18 cellular contexts compared by ENCODE assay signal in the genomic region with DNA sequence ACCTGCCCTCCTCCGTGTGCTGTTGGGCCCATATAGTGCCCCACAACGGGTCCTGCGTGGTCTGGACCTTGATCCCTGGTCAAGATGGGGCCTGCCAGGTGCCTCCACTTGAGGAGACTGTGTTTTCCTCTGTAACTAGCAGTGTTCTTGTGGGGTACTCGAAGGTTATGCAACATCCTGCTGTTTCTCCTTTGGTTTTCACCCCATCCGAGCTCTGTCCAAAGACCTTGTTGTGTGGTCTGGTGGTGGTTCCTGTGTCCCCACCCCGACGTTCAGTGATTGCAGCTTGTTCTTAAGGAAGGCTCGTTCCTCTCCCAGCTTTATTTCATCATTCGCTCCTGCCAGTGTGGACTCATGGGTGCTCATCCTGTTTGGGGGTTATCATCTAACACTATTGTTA. TPM values are rescaled to one million over a fixed set of nuclear protein-coding genes. Genes with fewer than 3 reads are reported as not detected.
DNase-seq lines count a peak whose midpoint lies in the region; ATAC-seq and TF ChIP-seq lines count a peak whose summit lies in the region.
"Had no signal": no experiment of that assay in that cellular context is flagged by ENCODE, and none has a peak within 500 bp of the region (broad histone marks: within the 10 kb centered on the region; RNA-seq: fewer than 3 reads in every experiment).

No MANE protein-coding gene starts in this region.

- H3K27me3 ChIP-seq in thyroid gland (no peaks in the 10 kb centered on the region), hepatocyte (no peaks in the 10 kb centered on the region)

- CTCF ChIA-PET in activated naive CD4-positive, alpha-beta T cell treated with anti-CD3 and anti-CD28 coated beads, Interleukin-2, amount 10 ng/mL, durations not matched to agents 7 days and 5 days (lab: Charles Lee) = interaction anchor here (0.6 to 0.7 kb wide), 2 partner anchors 22 to 30 kb away, joined by 3 read pairs; no protein-coding TSS in a partner anchor
- CTCF ChIA-PET in RWPE1 (lab: Yijun Ruan, JAX) = no interaction called here

- peaks cover 18% of the 10 kb centered on the region for H3K79me2 ChIP-seq in hepatocyte

- POLR2A ChIA-PET in RWPE1 (lab: Yijun Ruan, JAX; ENCODE audit: low non-redundant PET) = no interaction called here

- no peaks in the 10 kb centered on the region for H4K20me1 ChIP-seq in hepatocyte (ENCODE audit: insufficient read depth, poor library complexity, severe bottlenecking)

- TF ChIP-seq CTCF in RWPE1 (conservative IDR thresholded peaks at IDR 0.05; ENCODE audit: low read depth) = no peak
- TF ChIP-seq CTCF in thyroid gland (IDR thresholded peaks at IDR 0.05) = no peak
- no peak for TF ChIP-seq CTCF in hepatocyte (IDR thresholded peaks at IDR 0.05; ENCODE audit: poor library complexity)

- no peaks in the 10 kb centered on the region for H3K27me3 Mint-ChIP-seq in activated naive CD4-positive, alpha-beta T cell treated with anti-CD3 and anti-CD28 coated beads, Interleukin-2, amount 10 ng/mL, durations not matched to agents 7 days and 5 days
- peaks cover 13 to 24% (median 24%) of the 10 kb centered on the region in 3 donors for H3K27me3 Mint-ChIP-seq in immature natural killer cell (ENCODE audit: low read depth in 3 of 3)

- H3K27ac Mint-ChIP-seq in activated naive CD4-positive, alpha-beta T cell treated with anti-CD3 and anti-CD28 coated beads, Interleukin-2, amount 50 U/mL, for 72 hours = peak overlapping the region; percentile 55 to 93
- no peak overlapping the region for H3K27ac Mint-ChIP-seq in activated naive CD4-positive, alpha-beta T cell treated with anti-CD3 and anti-CD28 coated beads, Interleukin-2, amount 10 ng/mL, durations not matched to agents 7 days and 5 days
- peak overlapping the region; percentile 17 to 77 (median 52) for H3K27ac Mint-ChIP-seq in immature natural killer cell

- H3K4me2 ChIP-seq in hepatocyte = no peak overlapping the region

- H3K4me3 ChIP-seq in thyroid gland (replicated peaks in 1 of 3) (no peak overlapping the region), hepatocyte (no peak overlapping the region)

- 61 to 72% methylated on average over 6 to 9 of the region's 9 CpGs for WGBS in thyroid gland, 2 donors
- WGBS in hepatocyte (ENCODE audit: low lambda C conversion rate, missing lambda C conversion rate) = 80% methylated on average over 9 of the region's 9 CpGs

- no peaks in the 10 kb centered on the region for H3K9me2 ChIP-seq in hepatocyte (replicated peaks; ENCODE audit: insufficient read depth)

- H3K4me1 Mint-ChIP-seq in activated naive CD4-positive, alpha-beta T cell treated with anti-CD3 and anti-CD28 coated beads, Interleukin-2, amount 10 ng/mL, durations not matched to agents 7 days and 5 days = peaks cover 53% of the 10 kb centered on the region
- H3K4me1 Mint-ChIP-seq in immature natural killer cell = peaks cover 53 to 57% of the 10 kb centered on the region in 2 donors

- intact Hi-C loops in thyroid gland (cut with DNase I) = no loop called here

- DNase-seq in activated naive CD4-positive, alpha-beta T cell treated with anti-CD3 and anti-CD28 coated beads, Interleukin-2, amount 50 U/mL, for 72 hours (ENCODE audit: low spot score in 2 of 2) = no peak
- DNase-seq in activated naive CD4-positive, alpha-beta T cell treated with anti-CD3 and anti-CD28 coated beads, Interleukin-2, amount 10 ng/mL, durations not matched to agents 7 days and 5 days = no peak
- no peak for DNase-seq in RWPE1 (ENCODE audit: low spot score)
- DNase-seq in immature natural killer cell = no peak
- DNase-seq in thyroid gland = no peak
- no peak for DNase-seq in hepatocyte (ENCODE audit: low spot score)
- DNase-seq: activated CD4-positive, alpha-beta T cell treated with anti-CD3 and anti-CD28 coated beads for 48 hours; activated naive CD4-positive, alpha-beta T cell treated with Interleukin-2 at 50 U/mL for 16 hours; erythroblast; hypothalamus had no signal

- peaks cover 9 to 27% of the 10 kb centered on the region in 2 donors for H3K36me3 Mint-ChIP-seq in activated naive CD4-positive, alpha-beta T cell treated with anti-CD3 and anti-CD28 coated beads, Interleukin-2, amount 50 U/mL, for 72 hours
- H3K36me3 Mint-ChIP-seq in activated naive CD4-positive, alpha-beta T cell treated with anti-CD3 and anti-CD28 coated beads, Interleukin-2, amount 10 ng/mL, durations not matched to agents 7 days and 5 days = peaks cover 17% of the 10 kb centered on the region
- H3K36me3 Mint-ChIP-seq in immature natural killer cell = peaks cover 0 to 21% (median 18%) of the 10 kb centered on the region in 3 donors

- H3K9me3 ChIP-seq in thyroid gland (no peaks in the 10 kb centered on the region), hepatocyte (ENCODE audit: low read depth) (no peaks in the 10 kb centered on the region)

- no peaks in the 10 kb centered on the region for H3K9me3 Mint-ChIP-seq in activated naive CD4-positive, alpha-beta T cell treated with anti-CD3 and anti-CD28 coated beads, Interleukin-2, amount 50 U/mL, for 72 hours
- H3K9me3 Mint-ChIP-seq in activated naive CD4-positive, alpha-beta T cell treated with anti-CD3 and anti-CD28 coated beads, Interleukin-2, amount 10 ng/mL, durations not matched to agents 7 days and 5 days = no peaks in the 10 kb centered on the region
- no peaks in the 10 kb centered on the region for H3K9me3 Mint-ChIP-seq in immature natural killer cell

- no peak overlapping the region for H3K4me3 Mint-ChIP-seq in activated naive CD4-positive, alpha-beta T cell treated with anti-CD3 and anti-CD28 coated beads, Interleukin-2, amount 10 ng/mL, durations not matched to agents 7 days and 5 days
- peak overlapping the region in 4 of 5 donors; percentile 3 to 27 (median 19) for H3K4me3 Mint-ChIP-seq in immature natural killer cell

- no peak overlapping the region for H2AFZ ChIP-seq in hepatocyte

- H3K4me1 ChIP-seq in thyroid gland (peaks cover 40 to 75% of the 10 kb centered on the region in 2 donors), hepatocyte (ENCODE audit: insufficient read depth) (peaks cover 44% of the 10 kb centered on the region)

- H3K36me3 ChIP-seq in thyroid gland (no peaks in the 10 kb centered on the region), hepatocyte (replicated peaks; ENCODE audit: insufficient read depth, low read depth) (no peaks in the 10 kb centered on the region)

- no peak for ATAC-seq in activated naive CD4-positive, alpha-beta T cell treated with anti-CD3 and anti-CD28 coated beads, Interleukin-2, amount 50 U/mL, for 72 hours
- ATAC-seq in HG02763 (IDR thresholded peaks at IDR 0.05; ENCODE audit: unreplicated experiment) = no peak
- no peak for ATAC-seq in GM21529 (IDR thresholded peaks at IDR 0.05; ENCODE audit: unreplicated experiment)

- H3K27ac ChIP-seq in RWPE1 (peak overlapping the region; percentile 97), thyroid gland (peak overlapping the region in 2 of 3 donors; percentile 86 to 88), hepatocyte (no peak overlapping the region)

- TF ChIP-seq POLR2A in thyroid gland (IDR thresholded peaks at IDR 0.05) = no peak

RNA-seq across cellular contexts. Expression of gene ZNF750, which starts 38.7 kb away (rescaled TPM):
- total RNA-seq in activated naive CD4-positive, alpha-beta T cell treated with anti-CD3 and anti-CD28 coated beads, Interleukin-2, amount 50 U/mL, for 72 hours = not detected
- under 1 TPM in 1 of 3 donors, not detected in 2; 0.11 TPM for polyA plus RNA-seq in immature natural killer cell
- 1 to 10 TPM; 3.0 to 6.0 (median 4.5) TPM for total RNA-seq in thyroid gland
- total RNA-seq in hepatocyte = 0.12 and 0.27 TPM in 2 replicates
- 0.49 and 2.1 TPM in 2 replicates for polyA plus RNA-seq in hepatocyte
- total RNA-seq: A673, cardiac septum, liver, M059J, skeletal muscle tissue, temporal lobe had no signal
